Comparison of ENCODE assay signal across 25 cellular contexts in the genomic region with DNA sequence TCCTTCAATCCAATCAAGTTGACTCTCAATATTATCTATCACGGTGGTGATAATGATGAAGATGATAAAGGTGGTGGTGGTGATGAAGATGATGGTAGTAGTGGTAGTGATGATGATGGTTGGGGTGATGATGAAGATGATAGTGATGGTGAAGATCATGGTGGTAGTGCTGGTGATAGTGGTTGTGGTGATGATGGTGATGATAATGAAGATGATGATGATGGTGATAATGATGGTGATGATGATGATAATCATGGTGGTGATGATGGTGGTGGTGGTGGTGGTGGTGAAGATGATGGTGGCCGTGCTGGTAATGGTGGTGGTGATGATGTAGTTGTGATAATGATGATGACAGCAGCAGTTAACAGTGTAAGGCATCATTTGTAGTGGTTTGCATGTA.
"Had no signal": no experiment of that assay in that cellular context is flagged by ENCODE, and none has a peak within 500 bp of the region (broad histone marks: within the 10 kb centered on the region; RNA-seq: fewer than 3 reads in every experiment).

No MANE protein-coding gene starts in this region.

- H3K9me3 ChIP-seq: colonic mucosa, esophagus squamous epithelium, gastrocnemius medialis, left lung, lower lobe of right lung, mucosa of descending colon had no signal

- FAIRE-seq: endometrium, islet of Langerhans, keratinocyte had no signal

- DNase-seq: colonic mucosa; cortex of kidney; effector CD8-positive, alpha-beta T cell; effector memory CD8-positive, alpha-beta T cell; endodermal cell; erythroblast; esophagus squamous epithelium; foreskin fibroblast; foreskin melanocyte; gastrocnemius medialis; glutamatergic neuron; head of caudate nucleus; heart right ventricle; hippocampal formation; left cardiac atrium; left lung; left ventricle myocardium superior; lower lobe of right lung; mesenchymal stem cell; mucosa of descending colon; naive B cell had no signal

- H3K4me3 ChIP-seq: colonic mucosa, esophagus squamous epithelium, gastrocnemius medialis, heart right ventricle, left lung, lower lobe of right lung, mucosa of descending colon had no signal

- H3K36me3 ChIP-seq: colonic mucosa, esophagus squamous epithelium, gastrocnemius medialis, heart right ventricle, left lung, lower lobe of right lung had no signal

- H3K4me1 ChIP-seq: colonic mucosa, gastrocnemius medialis, heart right ventricle, left lung, lower lobe of right lung had no signal

- H3K27ac ChIP-seq: colonic mucosa, epithelial cell of prostate, esophagus squamous epithelium, gastrocnemius medialis, heart right ventricle, left lung, lower lobe of right lung had no signal
